In the genomic region with DNA sequence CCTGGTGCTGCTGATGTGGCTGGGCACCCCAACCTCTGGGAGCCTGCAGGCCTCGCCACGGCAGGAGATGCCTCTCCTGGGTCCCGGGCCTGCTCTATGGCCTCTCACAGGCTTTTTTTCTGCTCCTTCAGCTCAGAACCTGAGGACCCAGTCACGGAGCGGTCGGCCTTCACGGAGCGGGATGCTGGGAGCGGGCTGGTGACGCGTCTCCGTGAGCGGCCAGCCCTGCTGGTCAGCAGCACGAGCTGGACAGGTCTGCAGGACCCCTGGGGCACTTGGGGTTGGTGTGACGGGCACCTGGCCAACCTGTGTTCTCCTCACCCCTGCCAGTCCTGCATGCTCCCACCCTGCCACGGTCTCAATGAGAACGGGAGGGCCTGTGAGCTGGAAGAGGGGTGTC, we compare ENCODE assay signal across 1 cellular context.
A peak's percentile ranks its signal among the peaks of the same experiment; 100 is the strongest.
TF ChIP-seq lines count a peak whose summit lies in the region.

No MANE protein-coding gene starts in this region.

TF ChIP-seq in HepG2, 621 proteins besides CTCF, POLR2A, EP300 and RAD21:
- TF ChIP-seq PRMT3 (CRISPR knock-in tag; IDR thresholded peaks at IDR 0.05; ENCODE audit: borderline replicate concordance, low read depth) = no peak
- TF ChIP-seq RBFOX2 (IDR thresholded peaks at IDR 0.05; ENCODE audit: low read depth, low read length) = peak; percentile 54
